In genomic region chr16:81040837-81041236, GRCh38 we compare ENCODE assay signal across 17 cellular contexts. TPM values are rescaled to one million over a fixed set of nuclear protein-coding genes. Genes with fewer than 3 reads are reported as not detected.
"Had no signal": no experiment of that assay in that cellular context is flagged by ENCODE, and none has a peak within 500 bp of the region (broad histone marks: within the 10 kb centered on the region; RNA-seq: fewer than 3 reads in every experiment).

No MANE protein-coding gene starts in this region.

- H3K4me3 ChIP-seq: esophagus muscularis mucosa, heart left ventricle, lung, mucosa of descending colon, ovary had no signal

- H3K27me3 Mint-ChIP-seq: activated naive CD4-positive, alpha-beta T cell treated with anti-CD3 and anti-CD28 coated beads, Interleukin-2, amount 10 ng/mL, durations not matched to agents 7 days and 5 days had no signal

- H3K27ac Mint-ChIP-seq: activated naive CD4-positive, alpha-beta T cell treated with anti-CD3 and anti-CD28 coated beads, Interleukin-2, amount 10 ng/mL, durations not matched to agents 7 days and 5 days; natural killer cell had no signal

- H3K9me3 ChIP-seq: esophagus muscularis mucosa, heart left ventricle, mucosa of descending colon, ovary had no signal

- H3K9me3 Mint-ChIP-seq: activated naive CD4-positive, alpha-beta T cell treated with anti-CD3 and anti-CD28 coated beads, Interleukin-2, amount 10 ng/mL, durations not matched to agents 7 days and 5 days; natural killer cell had no signal

- ATAC-seq: activated CD4-positive, CD25-positive, alpha-beta regulatory T cell treated with anti-CD3 and anti-CD28 coated beads, Interleukin-2, amount 50 U/mL, for 24 hours; heart left ventricle; left colon; mucosa of descending colon; natural killer cell had no signal

- DNase-seq: activated CD4-positive, alpha-beta T cell treated with anti-CD3 and anti-CD28 coated beads, Interleukin-2, amount 50 U/mL, for 48 hours; activated naive CD4-positive, alpha-beta T cell treated with anti-CD3 and anti-CD28 coated beads, Interleukin-2, amount 10 ng/mL, durations not matched to agents 7 days and 5 days; amniotic stem cell; brain microvascular endothelial cell; cerebellar nuclear complex; dermis blood vessel endothelial cell; foreskin melanocyte; heart left ventricle; left colon; mucosa of descending colon; natural killer cell; ovary; stimulated activated CD4-positive, alpha-beta T cell treated with anti-CD3 and anti-CD28 coated beads, Interleukin-4, amount 100 ng/mL, for 4 hours; SW 1271 had no signal

- H3K27ac ChIP-seq: brain microvascular endothelial cell, esophagus muscularis mucosa, heart left ventricle, ovary had no signal

- H3K4me3 Mint-ChIP-seq: activated naive CD4-positive, alpha-beta T cell treated with anti-CD3 and anti-CD28 coated beads, Interleukin-2, amount 10 ng/mL, durations not matched to agents 7 days and 5 days; natural killer cell had no signal

RNA-seq across cellular contexts. Expression of gene C16orf46, which starts 36.2 kb away (rescaled TPM):
- total RNA-seq: natural killer cell had no signal
